1 cellular context compared by ENCODE assay signal in genomic region chr3:15052335-15053242, GRCh38.
A peak's percentile ranks its signal among the peaks of the same experiment; 100 is the strongest.
TF ChIP-seq lines count a peak whose summit lies in the region.

No MANE protein-coding gene starts in this region.

TF ChIP-seq in K562, 482 proteins besides CTCF, POLR2A, EP300 and RAD21 (continued from another document and continues in another):
- TF ChIP-seq RERE (CRISPR knock-in tag; IDR thresholded peaks at IDR 0.05; ENCODE audit: borderline replicate concordance), result peak; percentile 96; the same call in 1 of the 2 replicates
- no peak for TF ChIP-seq NUFIP1 (IDR thresholded peaks at IDR 0.05; ENCODE audit: partially characterized antibody)
- TF ChIP-seq CGGBP1 (CRISPR knock-in tag; IDR thresholded peaks at IDR 0.05), result 0 out of 2 replicates have a peak, but pooled peaks have one; percentile 12
- TF ChIP-seq MTA3 (IDR thresholded peaks at IDR 0.05; ENCODE audit: borderline replicate concordance), result peak; percentile 56; the same call in 1 of the 2 replicates
- 0 out of 2 replicates have a peak, but pooled peaks have one; percentile 52 for TF ChIP-seq KHSRP (IDR thresholded peaks at IDR 0.05)
- TF ChIP-seq ZMIZ1 (IDR thresholded peaks at IDR 0.05; ENCODE audit: low read depth in 2 of 2, low read length in 2 of 2), result peak in 1 of 2 experiments; percentile 98; a peak in 2 of 4 replicates
- no peak for TF ChIP-seq TFAM (CRISPR knock-in tag; conservative IDR thresholded peaks at IDR 0.05)
- TF ChIP-seq POLR3A (IDR thresholded peaks at IDR 0.05; ENCODE audit: borderline replicate concordance, extremely low read depth, insufficient read depth, insufficient read length), result no peak
- peak; percentile 54; the same call in 1 of the 2 replicates for TF ChIP-seq NR2C2 (CRISPR knock-in tag; IDR thresholded peaks at IDR 0.05)
- TF ChIP-seq NR2C2 (tag; IDR thresholded peaks at IDR 0.05), result no peak
- peak; percentile 96 for TF ChIP-seq ZNF584 (CRISPR knock-in tag; IDR thresholded peaks at IDR 0.05; ENCODE audit: low read depth)
- TF ChIP-seq LEF1 (IDR thresholded peaks at IDR 0.05), result peak; percentile 82
- peak; percentile 78; the same call in 1 of the 2 replicates for TF ChIP-seq ZNF431 (CRISPR knock-in tag; IDR thresholded peaks at IDR 0.05)
- TF ChIP-seq ATF4 (CRISPR knock-in tag; IDR thresholded peaks at IDR 0.05), result peak; percentile 76
- TF ChIP-seq CBFA2T3 (IDR thresholded peaks at IDR 0.05), result peak; percentile 100
- no peak for TF ChIP-seq ZBTB12 (CRISPR knock-in tag; IDR thresholded peaks at IDR 0.05)
- TF ChIP-seq XRCC3 (IDR thresholded peaks at IDR 0.05), result no peak
- peak; percentile 87; the same call in 1 of the 2 replicates for TF ChIP-seq TCF7 (IDR thresholded peaks at IDR 0.05; ENCODE audit: borderline replicate concordance)
- peak; percentile 76 for TF ChIP-seq NEUROD1 (IDR thresholded peaks at IDR 0.05; ENCODE audit: borderline replicate concordance, low read depth, low read length, partially characterized antibody)
- no peak for TF ChIP-seq PCBP2 (IDR thresholded peaks at IDR 0.05; ENCODE audit: low read depth, low read length, poor library complexity, severe bottlenecking)
- peak; percentile 77 for TF ChIP-seq JUND (IDR thresholded peaks at IDR 0.05; ENCODE audit: borderline replicate concordance, low read depth, low read length)
- peak; percentile 43; the same call in 2 of the 3 replicates for TF ChIP-seq JUND (tag; IDR thresholded peaks at IDR 0.05; ENCODE audit: borderline replicate concordance, low read depth, low read length)
- no peak for TF ChIP-seq GTF2A2 (tag; IDR thresholded peaks at IDR 0.05)
- no peak for TF ChIP-seq CBX8 (IDR thresholded peaks at IDR 0.05; ENCODE audit: borderline replicate concordance, extremely low read depth, low read depth, low read length, poor library complexity, severe bottlenecking)
- peak; percentile 97 for TF ChIP-seq RCOR1 (IDR thresholded peaks at IDR 0.05; ENCODE audit: borderline replicate concordance in 1 of 2, low read depth in 2 of 2, low read length in 2 of 2)
- TF ChIP-seq FOXM1 (IDR thresholded peaks at IDR 0.05; ENCODE audit: low read depth), result peak; percentile 94
- 0 out of 2 replicates have a peak, but pooled peaks have one; percentile 71 for TF ChIP-seq FOXM1 (CRISPR knock-in tag; IDR thresholded peaks at IDR 0.05; ENCODE audit: low read depth)
- TF ChIP-seq ZEB2 (IDR thresholded peaks at IDR 0.05), result peak; percentile 91
- TF ChIP-seq SRSF9 (IDR thresholded peaks at IDR 0.05; ENCODE audit: borderline replicate concordance, low read depth, low read length), result no peak
- TF ChIP-seq CHAMP1 (IDR thresholded peaks at IDR 0.05), result peak; percentile 91
- no peak for TF ChIP-seq ZNF717 (CRISPR knock-in tag; IDR thresholded peaks at IDR 0.05)
- TF ChIP-seq RB1 (IDR thresholded peaks at IDR 0.05; ENCODE audit: low read depth), result peak; percentile 72
- 0 out of 2 replicates have a peak, but pooled peaks have one; percentile 35 for TF ChIP-seq FOXK1 (CRISPR knock-in tag; IDR thresholded peaks at IDR 0.05; ENCODE audit: borderline replicate concordance)
- peak in 1 of 2 experiments; percentile 94; a peak in 2 of 4 replicates for TF ChIP-seq BCLAF1 (IDR thresholded peaks at IDR 0.05; ENCODE audit: borderline replicate concordance in 1 of 2, control insufficient read depth in 1 of 2, low read depth in 2 of 2, low read length in 1 of 2)
- peak; percentile 72 for TF ChIP-seq HMGN3 (IDR thresholded peaks at IDR 0.05; ENCODE audit: borderline replicate concordance, extremely low read depth, insufficient read length, low read depth, low read length)
- peak; percentile 16; the same call in 1 of the 2 replicates for TF ChIP-seq NR2C1 (IDR thresholded peaks at IDR 0.05)
- TF ChIP-seq NR2C1 (tag; IDR thresholded peaks at IDR 0.05), result peak; percentile 51
- TF ChIP-seq EGR1 (conservative IDR thresholded peaks at IDR 0.05), result peak; percentile 60
- TF ChIP-seq NCOA1 (IDR thresholded peaks at IDR 0.05; ENCODE audit: low read depth), result peak; percentile 92
- TF ChIP-seq GABPB1 (CRISPR knock-in tag; IDR thresholded peaks at IDR 0.05), result peak; percentile 83
- TF ChIP-seq MXI1 (IDR thresholded peaks at IDR 0.05; ENCODE audit: low read depth, low read length), result peak; percentile 83
- peak; percentile 93; the same call in 1 of the 2 replicates for TF ChIP-seq CC2D1A (IDR thresholded peaks at IDR 0.05)
- TF ChIP-seq KLF16 (IDR thresholded peaks at IDR 0.05), result peak; percentile 99
- TF ChIP-seq ZFP30 (CRISPR knock-in tag; IDR thresholded peaks at IDR 0.05; ENCODE audit: borderline replicate concordance), result no peak
- TF ChIP-seq HEY1 (CRISPR knock-in tag; IDR thresholded peaks at IDR 0.05; ENCODE audit: borderline replicate concordance), result peak; percentile 92
- 0 out of 2 replicates have a peak, but pooled peaks have one; percentile 33 for TF ChIP-seq ZNF143 (CRISPR knock-in tag; IDR thresholded peaks at IDR 0.05)
- TF ChIP-seq RFX5 (IDR thresholded peaks at IDR 0.05; ENCODE audit: low read depth, low read length), result no peak
- TF ChIP-seq SNAPC5 (CRISPR knock-in tag; IDR thresholded peaks at IDR 0.05), result no peak
- peak; percentile 61 to 74; a peak in 2 of 4 replicates for TF ChIP-seq TEAD1 (CRISPR knock-in tag; IDR thresholded peaks at IDR 0.05)
